Comparison of ENCODE assay signal across 1 cellular context in the genomic region with DNA sequence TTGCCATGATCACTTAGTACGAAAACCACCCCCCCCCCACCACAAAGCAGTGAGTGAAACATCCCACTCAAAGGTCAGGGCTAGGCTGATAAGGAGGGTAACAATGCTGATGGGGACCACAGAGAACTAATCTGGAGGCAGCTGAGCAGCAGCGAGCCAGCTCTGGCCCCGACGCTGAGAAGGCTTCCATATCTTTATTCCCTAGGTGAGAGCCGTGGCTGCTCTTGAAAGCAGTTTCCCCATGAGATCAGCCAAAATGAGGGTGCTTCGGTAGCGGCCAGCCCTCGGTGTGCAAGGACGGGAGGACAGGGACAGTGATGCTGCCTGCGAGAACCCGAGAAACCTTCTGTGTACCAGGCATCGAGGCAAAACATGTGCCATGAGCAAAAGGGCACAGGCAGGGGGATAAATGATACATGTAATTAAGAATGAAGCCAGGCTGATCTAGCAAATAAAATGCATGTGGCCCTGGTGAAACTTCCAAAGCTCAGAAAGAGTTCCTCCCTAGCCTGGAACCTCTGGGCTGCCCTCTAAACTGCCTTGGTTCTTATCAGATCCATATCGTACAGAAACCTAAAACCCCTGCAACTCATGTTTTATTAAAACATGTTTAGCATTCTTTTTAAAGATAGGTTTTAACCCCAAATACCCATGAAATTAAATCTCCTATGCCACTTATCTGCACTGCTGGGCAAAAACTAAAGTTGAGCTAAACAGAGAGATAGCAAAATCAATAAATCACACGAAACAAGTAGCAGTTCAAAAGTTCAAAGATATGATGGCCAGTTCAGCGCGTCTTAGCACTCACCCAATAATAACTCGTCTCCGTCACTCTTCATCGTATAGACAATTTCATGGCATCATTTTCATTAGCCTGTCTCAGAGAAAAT.
A peak's percentile ranks its signal among the peaks of the same experiment; 100 is the strongest.
TF ChIP-seq lines count a peak whose summit lies in the region.

No MANE protein-coding gene starts in this region.

TF ChIP-seq in HepG2, 621 proteins besides CTCF, POLR2A, EP300 and RAD21 (continues in another document):
- TF ChIP-seq, protein P1, sequence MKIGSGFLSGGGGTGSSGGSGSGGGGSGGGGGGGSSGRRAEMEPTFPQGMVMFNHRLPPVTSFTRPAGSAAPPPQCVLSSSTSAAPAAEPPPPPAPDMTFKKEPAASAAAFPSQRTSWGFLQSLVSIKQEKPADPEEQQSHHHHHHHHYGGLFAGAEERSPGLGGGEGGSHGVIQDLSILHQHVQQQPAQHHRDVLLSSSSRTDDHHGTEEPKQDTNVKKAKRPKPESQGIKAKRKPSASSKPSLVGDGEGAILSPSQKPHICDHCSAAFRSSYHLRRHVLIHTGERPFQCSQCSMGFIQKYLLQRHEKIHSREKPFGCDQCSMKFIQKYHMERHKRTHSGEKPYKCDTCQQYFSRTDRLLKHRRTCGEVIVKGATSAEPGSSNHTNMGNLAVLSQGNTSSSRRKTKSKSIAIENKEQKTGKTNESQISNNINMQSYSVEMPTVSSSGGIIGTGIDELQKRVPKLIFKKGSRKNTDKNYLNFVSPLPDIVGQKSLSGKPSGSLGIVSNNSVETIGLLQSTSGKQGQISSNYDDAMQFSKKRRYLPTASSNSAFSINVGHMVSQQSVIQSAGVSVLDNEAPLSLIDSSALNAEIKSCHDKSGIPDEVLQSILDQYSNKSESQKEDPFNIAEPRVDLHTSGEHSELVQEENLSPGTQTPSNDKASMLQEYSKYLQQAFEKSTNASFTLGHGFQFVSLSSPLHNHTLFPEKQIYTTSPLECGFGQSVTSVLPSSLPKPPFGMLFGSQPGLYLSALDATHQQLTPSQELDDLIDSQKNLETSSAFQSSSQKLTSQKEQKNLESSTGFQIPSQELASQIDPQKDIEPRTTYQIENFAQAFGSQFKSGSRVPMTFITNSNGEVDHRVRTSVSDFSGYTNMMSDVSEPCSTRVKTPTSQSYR (CRISPR knock-in tag; IDR thresholded peaks at IDR 0.05; ENCODE audit: borderline replicate concordance), result 0 out of 2 replicates have a peak, but pooled peaks have one; percentile 18
- TF ChIP-seq TAF1 (CRISPR knock-in tag; IDR thresholded peaks at IDR 0.05), result no peak; the same call in 1 of the 2 replicates
- TF ChIP-seq, protein P2, sequence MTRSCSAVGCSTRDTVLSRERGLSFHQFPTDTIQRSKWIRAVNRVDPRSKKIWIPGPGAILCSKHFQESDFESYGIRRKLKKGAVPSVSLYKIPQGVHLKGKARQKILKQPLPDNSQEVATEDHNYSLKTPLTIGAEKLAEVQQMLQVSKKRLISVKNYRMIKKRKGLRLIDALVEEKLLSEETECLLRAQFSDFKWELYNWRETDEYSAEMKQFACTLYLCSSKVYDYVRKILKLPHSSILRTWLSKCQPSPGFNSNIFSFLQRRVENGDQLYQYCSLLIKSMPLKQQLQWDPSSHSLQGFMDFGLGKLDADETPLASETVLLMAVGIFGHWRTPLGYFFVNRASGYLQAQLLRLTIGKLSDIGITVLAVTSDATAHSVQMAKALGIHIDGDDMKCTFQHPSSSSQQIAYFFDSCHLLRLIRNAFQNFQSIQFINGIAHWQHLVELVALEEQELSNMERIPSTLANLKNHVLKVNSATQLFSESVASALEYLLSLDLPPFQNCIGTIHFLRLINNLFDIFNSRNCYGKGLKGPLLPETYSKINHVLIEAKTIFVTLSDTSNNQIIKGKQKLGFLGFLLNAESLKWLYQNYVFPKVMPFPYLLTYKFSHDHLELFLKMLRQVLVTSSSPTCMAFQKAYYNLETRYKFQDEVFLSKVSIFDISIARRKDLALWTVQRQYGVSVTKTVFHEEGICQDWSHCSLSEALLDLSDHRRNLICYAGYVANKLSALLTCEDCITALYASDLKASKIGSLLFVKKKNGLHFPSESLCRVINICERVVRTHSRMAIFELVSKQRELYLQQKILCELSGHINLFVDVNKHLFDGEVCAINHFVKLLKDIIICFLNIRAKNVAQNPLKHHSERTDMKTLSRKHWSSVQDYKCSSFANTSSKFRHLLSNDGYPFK (CRISPR knock-in tag; IDR thresholded peaks at IDR 0.05; ENCODE audit: borderline replicate concordance), result peak; percentile 43; the same call in 1 of the 2 replicates
- no peak for TF ChIP-seq REXO4 (CRISPR knock-in tag; IDR thresholded peaks at IDR 0.05; ENCODE audit: borderline replicate concordance)
- TF ChIP-seq, protein P3, sequence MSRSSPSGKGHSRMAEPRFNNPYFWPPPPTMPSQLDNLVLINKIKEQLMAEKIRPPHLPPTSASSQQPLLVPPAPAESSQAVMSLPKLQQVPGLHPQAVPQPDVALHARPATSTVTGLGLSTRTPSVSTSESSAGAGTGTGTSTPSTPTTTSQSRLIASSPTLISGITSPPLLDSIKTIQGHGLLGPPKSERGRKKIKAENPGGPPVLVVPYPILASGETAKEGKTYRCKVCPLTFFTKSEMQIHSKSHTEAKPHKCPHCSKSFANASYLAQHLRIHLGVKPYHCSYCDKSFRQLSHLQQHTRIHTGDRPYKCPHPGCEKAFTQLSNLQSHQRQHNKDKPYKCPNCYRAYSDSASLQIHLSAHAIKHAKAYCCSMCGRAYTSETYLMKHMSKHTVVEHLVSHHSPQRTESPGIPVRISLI (CRISPR knock-in tag; IDR thresholded peaks at IDR 0.05; ENCODE audit: borderline replicate concordance), result no peak; the same call in 1 of the 2 replicates
- TF ChIP-seq, protein P4, sequence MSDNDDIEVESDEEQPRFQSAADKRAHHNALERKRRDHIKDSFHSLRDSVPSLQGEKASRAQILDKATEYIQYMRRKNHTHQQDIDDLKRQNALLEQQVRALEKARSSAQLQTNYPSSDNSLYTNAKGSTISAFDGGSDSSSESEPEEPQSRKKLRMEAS (IDR thresholded peaks at IDR 0.05), result no peak
- TF ChIP-seq, protein P5, sequence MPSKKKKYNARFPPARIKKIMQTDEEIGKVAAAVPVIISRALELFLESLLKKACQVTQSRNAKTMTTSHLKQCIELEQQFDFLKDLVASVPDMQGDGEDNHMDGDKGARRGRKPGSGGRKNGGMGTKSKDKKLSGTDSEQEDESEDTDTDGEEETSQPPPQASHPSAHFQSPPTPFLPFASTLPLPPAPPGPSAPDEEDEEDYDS (CRISPR knock-in tag; IDR thresholded peaks at IDR 0.05), result no peak
- TF ChIP-seq MATR3 (CRISPR knock-in tag; IDR thresholded peaks at IDR 0.05), result no peak
- TF ChIP-seq, protein P6, sequence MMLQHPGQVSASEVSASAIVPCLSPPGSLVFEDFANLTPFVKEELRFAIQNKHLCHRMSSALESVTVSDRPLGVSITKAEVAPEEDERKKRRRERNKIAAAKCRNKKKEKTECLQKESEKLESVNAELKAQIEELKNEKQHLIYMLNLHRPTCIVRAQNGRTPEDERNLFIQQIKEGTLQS (CRISPR knock-in tag; IDR thresholded peaks at IDR 0.05), result no peak
- TF ChIP-seq, protein P7, sequence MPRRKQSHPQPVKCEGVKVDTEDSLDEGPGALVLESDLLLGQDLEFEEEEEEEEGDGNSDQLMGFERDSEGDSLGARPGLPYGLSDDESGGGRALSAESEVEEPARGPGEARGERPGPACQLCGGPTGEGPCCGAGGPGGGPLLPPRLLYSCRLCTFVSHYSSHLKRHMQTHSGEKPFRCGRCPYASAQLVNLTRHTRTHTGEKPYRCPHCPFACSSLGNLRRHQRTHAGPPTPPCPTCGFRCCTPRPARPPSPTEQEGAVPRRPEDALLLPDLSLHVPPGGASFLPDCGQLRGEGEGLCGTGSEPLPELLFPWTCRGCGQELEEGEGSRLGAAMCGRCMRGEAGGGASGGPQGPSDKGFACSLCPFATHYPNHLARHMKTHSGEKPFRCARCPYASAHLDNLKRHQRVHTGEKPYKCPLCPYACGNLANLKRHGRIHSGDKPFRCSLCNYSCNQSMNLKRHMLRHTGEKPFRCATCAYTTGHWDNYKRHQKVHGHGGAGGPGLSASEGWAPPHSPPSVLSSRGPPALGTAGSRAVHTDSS (CRISPR knock-in tag; conservative IDR thresholded peaks at IDR 0.05), result no peak
- TF ChIP-seq STAG1 (CRISPR knock-in tag; IDR thresholded peaks at IDR 0.05), result 0 out of 2 replicates have a peak, but pooled peaks have one; percentile 4
- TF ChIP-seq, protein P8, sequence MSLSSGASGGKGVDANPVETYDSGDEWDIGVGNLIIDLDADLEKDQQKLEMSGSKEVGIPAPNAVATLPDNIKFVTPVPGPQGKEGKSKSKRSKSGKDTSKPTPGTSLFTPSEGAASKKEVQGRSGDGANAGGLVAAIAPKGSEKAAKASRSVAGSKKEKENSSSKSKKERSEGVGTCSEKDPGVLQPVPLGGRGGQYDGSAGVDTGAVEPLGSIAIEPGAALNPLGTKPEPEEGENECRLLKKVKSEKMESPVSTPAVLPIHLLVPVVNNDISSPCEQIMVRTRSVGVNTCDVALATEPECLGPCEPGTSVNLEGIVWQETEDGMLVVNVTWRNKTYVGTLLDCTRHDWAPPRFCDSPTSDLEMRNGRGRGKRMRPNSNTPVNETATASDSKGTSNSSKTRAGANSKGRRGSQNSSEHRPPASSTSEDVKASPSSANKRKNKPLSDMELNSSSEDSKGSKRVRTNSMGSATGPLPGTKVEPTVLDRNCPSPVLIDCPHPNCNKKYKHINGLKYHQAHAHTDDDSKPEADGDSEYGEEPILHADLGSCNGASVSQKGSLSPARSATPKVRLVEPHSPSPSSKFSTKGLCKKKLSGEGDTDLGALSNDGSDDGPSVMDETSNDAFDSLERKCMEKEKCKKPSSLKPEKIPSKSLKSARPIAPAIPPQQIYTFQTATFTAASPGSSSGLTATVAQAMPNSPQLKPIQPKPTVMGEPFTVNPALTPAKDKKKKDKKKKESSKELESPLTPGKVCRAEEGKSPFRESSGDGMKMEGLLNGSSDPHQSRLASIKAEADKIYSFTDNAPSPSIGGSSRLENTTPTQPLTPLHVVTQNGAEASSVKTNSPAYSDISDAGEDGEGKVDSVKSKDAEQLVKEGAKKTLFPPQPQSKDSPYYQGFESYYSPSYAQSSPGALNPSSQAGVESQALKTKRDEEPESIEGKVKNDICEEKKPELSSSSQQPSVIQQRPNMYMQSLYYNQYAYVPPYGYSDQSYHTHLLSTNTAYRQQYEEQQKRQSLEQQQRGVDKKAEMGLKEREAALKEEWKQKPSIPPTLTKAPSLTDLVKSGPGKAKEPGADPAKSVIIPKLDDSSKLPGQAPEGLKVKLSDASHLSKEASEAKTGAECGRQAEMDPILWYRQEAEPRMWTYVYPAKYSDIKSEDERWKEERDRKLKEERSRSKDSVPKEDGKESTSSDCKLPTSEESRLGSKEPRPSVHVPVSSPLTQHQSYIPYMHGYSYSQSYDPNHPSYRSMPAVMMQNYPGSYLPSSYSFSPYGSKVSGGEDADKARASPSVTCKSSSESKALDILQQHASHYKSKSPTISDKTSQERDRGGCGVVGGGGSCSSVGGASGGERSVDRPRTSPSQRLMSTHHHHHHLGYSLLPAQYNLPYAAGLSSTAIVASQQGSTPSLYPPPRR (CRISPR knock-in tag; IDR thresholded peaks at IDR 0.05; ENCODE audit: borderline replicate concordance), result peak; percentile 51; the same call in 1 of the 2 replicates
- TF ChIP-seq, protein P9, sequence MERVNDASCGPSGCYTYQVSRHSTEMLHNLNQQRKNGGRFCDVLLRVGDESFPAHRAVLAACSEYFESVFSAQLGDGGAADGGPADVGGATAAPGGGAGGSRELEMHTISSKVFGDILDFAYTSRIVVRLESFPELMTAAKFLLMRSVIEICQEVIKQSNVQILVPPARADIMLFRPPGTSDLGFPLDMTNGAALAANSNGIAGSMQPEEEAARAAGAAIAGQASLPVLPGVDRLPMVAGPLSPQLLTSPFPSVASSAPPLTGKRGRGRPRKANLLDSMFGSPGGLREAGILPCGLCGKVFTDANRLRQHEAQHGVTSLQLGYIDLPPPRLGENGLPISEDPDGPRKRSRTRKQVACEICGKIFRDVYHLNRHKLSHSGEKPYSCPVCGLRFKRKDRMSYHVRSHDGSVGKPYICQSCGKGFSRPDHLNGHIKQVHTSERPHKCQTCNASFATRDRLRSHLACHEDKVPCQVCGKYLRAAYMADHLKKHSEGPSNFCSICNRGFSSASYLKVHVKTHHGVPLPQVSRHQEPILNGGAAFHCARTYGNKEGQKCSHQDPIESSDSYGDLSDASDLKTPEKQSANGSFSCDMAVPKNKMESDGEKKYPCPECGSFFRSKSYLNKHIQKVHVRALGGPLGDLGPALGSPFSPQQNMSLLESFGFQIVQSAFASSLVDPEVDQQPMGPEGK (CRISPR knock-in tag; IDR thresholded peaks at IDR 0.05), result peak; percentile 82
- TF ChIP-seq, protein P10, sequence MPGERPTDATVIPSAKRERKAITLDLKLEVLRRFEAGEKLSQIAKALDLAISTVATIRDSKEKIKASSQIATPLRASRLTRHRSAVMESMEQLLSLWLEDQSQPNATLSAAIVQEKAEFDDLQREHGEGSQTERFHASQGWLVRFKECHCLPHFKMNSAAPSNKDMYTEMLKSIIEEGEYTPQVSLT (CRISPR knock-in tag; IDR thresholded peaks at IDR 0.05; ENCODE audit: borderline replicate concordance, low read depth), result no peak
- TF ChIP-seq HOXA7 (CRISPR knock-in tag; IDR thresholded peaks at IDR 0.05), result no peak
- peak; percentile 42; the same call in 1 of the 2 replicates for TF ChIP-seq NCOA2 (CRISPR knock-in tag; IDR thresholded peaks at IDR 0.05)
- TF ChIP-seq ZNF33A (CRISPR knock-in tag; IDR thresholded peaks at IDR 0.05; ENCODE audit: borderline replicate concordance), result no peak
- TF ChIP-seq NONO (IDR thresholded peaks at IDR 0.05), result no peak
- 0 out of 2 replicates have a peak, but pooled peaks have one; percentile 21 for TF ChIP-seq NONO (CRISPR knock-in tag; conservative IDR thresholded peaks at IDR 0.05)
- no peak for TF ChIP-seq CBX2 (IDR thresholded peaks at IDR 0.05; ENCODE audit: low read depth, low read length)
- TF ChIP-seq CBX2 (CRISPR knock-in tag; IDR thresholded peaks at IDR 0.05; ENCODE audit: low read depth), result no peak
- no peak for TF ChIP-seq ZIK1 (CRISPR knock-in tag; IDR thresholded peaks at IDR 0.05; ENCODE audit: borderline replicate concordance, low read depth)
- TF ChIP-seq AGO2 (optimal IDR thresholded peaks at IDR 0.05; ENCODE audit: low read depth, low read length), result no peak
- no peak for TF ChIP-seq SMARCE1 (IDR thresholded peaks at IDR 0.05; ENCODE audit: borderline replicate concordance)
- peak; percentile 91 for TF ChIP-seq RARA (CRISPR knock-in tag; IDR thresholded peaks at IDR 0.05)
- peak; percentile 70 for TF ChIP-seq SALL1 (CRISPR knock-in tag; IDR thresholded peaks at IDR 0.05)
- TF ChIP-seq ZNF660 (CRISPR knock-in tag; IDR thresholded peaks at IDR 0.05; ENCODE audit: borderline replicate concordance, low read depth), result no peak
- TF ChIP-seq ZNF841 (CRISPR knock-in tag; IDR thresholded peaks at IDR 0.05; ENCODE audit: borderline replicate concordance), result no peak
- TF ChIP-seq, protein P11, sequence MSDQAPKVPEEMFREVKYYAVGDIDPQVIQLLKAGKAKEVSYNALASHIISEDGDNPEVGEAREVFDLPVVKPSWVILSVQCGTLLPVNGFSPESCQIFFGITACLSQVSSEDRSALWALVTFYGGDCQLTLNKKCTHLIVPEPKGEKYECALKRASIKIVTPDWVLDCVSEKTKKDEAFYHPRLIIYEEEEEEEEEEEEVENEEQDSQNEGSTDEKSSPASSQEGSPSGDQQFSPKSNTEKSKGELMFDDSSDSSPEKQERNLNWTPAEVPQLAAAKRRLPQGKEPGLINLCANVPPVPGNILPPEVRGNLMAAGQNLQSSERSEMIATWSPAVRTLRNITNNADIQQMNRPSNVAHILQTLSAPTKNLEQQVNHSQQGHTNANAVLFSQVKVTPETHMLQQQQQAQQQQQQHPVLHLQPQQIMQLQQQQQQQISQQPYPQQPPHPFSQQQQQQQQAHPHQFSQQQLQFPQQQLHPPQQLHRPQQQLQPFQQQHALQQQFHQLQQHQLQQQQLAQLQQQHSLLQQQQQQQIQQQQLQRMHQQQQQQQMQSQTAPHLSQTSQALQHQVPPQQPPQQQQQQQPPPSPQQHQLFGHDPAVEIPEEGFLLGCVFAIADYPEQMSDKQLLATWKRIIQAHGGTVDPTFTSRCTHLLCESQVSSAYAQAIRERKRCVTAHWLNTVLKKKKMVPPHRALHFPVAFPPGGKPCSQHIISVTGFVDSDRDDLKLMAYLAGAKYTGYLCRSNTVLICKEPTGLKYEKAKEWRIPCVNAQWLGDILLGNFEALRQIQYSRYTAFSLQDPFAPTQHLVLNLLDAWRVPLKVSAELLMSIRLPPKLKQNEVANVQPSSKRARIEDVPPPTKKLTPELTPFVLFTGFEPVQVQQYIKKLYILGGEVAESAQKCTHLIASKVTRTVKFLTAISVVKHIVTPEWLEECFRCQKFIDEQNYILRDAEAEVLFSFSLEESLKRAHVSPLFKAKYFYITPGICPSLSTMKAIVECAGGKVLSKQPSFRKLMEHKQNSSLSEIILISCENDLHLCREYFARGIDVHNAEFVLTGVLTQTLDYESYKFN (CRISPR knock-in tag; conservative IDR thresholded peaks at IDR 0.05), result peak; percentile 35; the same call in 1 of the 2 replicates
